ENCODE assay signal across 17 cellular contexts in the genomic region with DNA sequence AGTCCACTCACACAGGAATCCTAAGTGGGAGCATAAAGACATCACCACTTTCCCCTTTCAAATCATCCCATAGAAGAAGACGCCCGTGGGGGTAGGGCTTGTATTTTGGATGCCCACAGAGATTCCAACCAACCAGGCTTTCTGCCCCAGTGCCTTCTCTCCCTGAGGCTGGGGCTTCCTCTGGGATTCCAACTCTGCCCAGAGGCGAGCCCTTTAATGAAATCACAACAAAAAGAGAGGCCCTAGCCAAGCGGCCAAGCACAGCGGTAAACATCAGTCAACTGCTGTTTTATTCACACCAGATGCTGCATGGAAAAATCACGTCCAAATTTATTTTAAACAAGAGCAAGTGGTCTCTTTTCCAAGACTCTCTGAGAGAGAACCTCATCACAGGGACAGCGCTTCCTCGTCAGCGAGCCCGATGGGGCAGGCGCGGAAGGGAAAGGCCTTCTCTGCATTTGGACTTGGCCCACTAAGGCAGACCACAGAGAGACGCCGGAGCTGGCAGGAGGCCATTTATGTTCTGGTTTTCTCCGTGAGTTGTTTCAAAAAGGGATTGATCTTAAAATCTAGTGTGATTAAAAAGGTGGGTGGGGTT. TPM values are rescaled to one million over a fixed set of nuclear protein-coding genes. Genes with fewer than 3 reads are reported as not detected.
DNase-seq lines count a peak whose midpoint lies in the region; ATAC-seq and TF ChIP-seq lines count a peak whose summit lies in the region.
"Had no signal": no experiment of that assay in that cellular context is flagged by ENCODE, and none has a peak within 500 bp of the region (broad histone marks: within the 10 kb centered on the region; RNA-seq: fewer than 3 reads in every experiment).

No MANE protein-coding gene starts in this region.

- H3K27ac ChIP-seq in gastroesophageal sphincter: peak overlapping the region; percentile 7 to 80 (median 78)
- H3K27ac ChIP-seq: adrenal gland, upper lobe of left lung had no signal

- no peak for TF ChIP-seq EP300 in gastroesophageal sphincter (IDR thresholded peaks at IDR 0.05)

- ATAC-seq in gastroesophageal sphincter: peak; percentile 58
- ATAC-seq in HG02938 (IDR thresholded peaks at IDR 0.05; ENCODE audit: unreplicated experiment): no peak
- no peak for ATAC-seq in GM21423 (IDR thresholded peaks at IDR 0.05; ENCODE audit: unreplicated experiment)
- ATAC-seq: left colon had no signal

- H3K36me3 ChIP-seq in gastroesophageal sphincter: no peaks in the 10 kb centered on the region
- H3K36me3 ChIP-seq: adrenal gland, Peyer's patch, spleen, upper lobe of left lung had no signal

- peak; percentile 14 for DNase-seq in EH (ENCODE audit: low read depth)
- peak; percentile 78 for DNase-seq in astrocyte of the hippocampus (ENCODE audit: low read depth, low spot score)
- DNase-seq in stromal cell of bone marrow (ENCODE audit: low read depth): peak; percentile 11
- DNase-seq in activated gamma-delta T cell (lab: John Stamatoyannopoulos, UW): no peak
- no peak for DNase-seq in SKM-1 treated with dmso at 0.1 percent for 144 hours (lab: John Stamatoyannopoulos, UW; ENCODE audit: unreplicated experiment)
- DNase-seq: activated T-cell treated with anti-CD3 and anti-CD28 coated beads, Interleukin-2, amount 50 U/mL, for 1 hour; adrenal gland; NCI-H1694; NCI-H510A; Peyer's patch; spleen had no signal

- H3K27me3 ChIP-seq in gastroesophageal sphincter: no peaks in the 10 kb centered on the region
- H3K27me3 ChIP-seq: adrenal gland, Peyer's patch, spleen, upper lobe of left lung had no signal

- no peaks in the 10 kb centered on the region for H3K9me3 ChIP-seq in gastroesophageal sphincter
- H3K9me3 ChIP-seq: adrenal gland, Peyer's patch, spleen, upper lobe of left lung had no signal

- H3K4me1 ChIP-seq in gastroesophageal sphincter: peaks cover 0 to 20% (median 9%) of the 10 kb centered on the region in 3 donors
- H3K4me1 ChIP-seq: adrenal gland, Peyer's patch, upper lobe of left lung had no signal

- TF ChIP-seq CTCF in gastroesophageal sphincter (IDR thresholded peaks at IDR 0.05): no peak

- peak overlapping the region in 1 of 2 donors; percentile 20 for H3K4me3 ChIP-seq in gastroesophageal sphincter
- H3K4me3 ChIP-seq: adrenal gland, Peyer's patch, spleen, upper lobe of left lung had no signal

- no peak for TF ChIP-seq POLR2A in gastroesophageal sphincter (IDR thresholded peaks at IDR 0.05)

- 14 to 30% methylated on average over 6 to 8 of the region's 15 CpGs for WGBS in gastroesophageal sphincter (ENCODE audit: low coverage in 1 of 2), 2 donors

RNA-seq across cellular contexts. Expression of a gene that starts 31.5 kb away (rescaled TPM):
- total RNA-seq in gastroesophageal sphincter: 10 to 100 TPM in 1 of 4 donors, 1 to 10 TPM in 3; 4.7 to 33.8 (median 8.9) TPM

RNA-seq across cellular contexts. Expression of a gene that starts 57.8 kb away (rescaled TPM):
- 10 to 100 TPM in 2 of 4 donors, 1 to 10 TPM in 2; 4.7 to 14.0 (median 8.5) TPM for total RNA-seq in gastroesophageal sphincter
- total RNA-seq: T-helper 1 cell treated with Interleukin-12 subunit alpha and Interleukin-12 subunit beta and Interleukin-4 antibody, amounts not matched to agents 30 ng/mL and 1 ng/mL, for 36 hours had no signal

Comparison
In these comparisons a context has a peak if more than half of its experiments do, and no peak if none do; other contexts are left out.
1. DNase-seq: peak in EH (single experiment), astrocyte of the hippocampus (single experiment) and stromal cell of bone marrow (single experiment); none in activated gamma-delta T cell (single experiment) and SKM-1 treated with dmso at 0.1 percent for 144 hours (single experiment).